Comparison of ENCODE assay signal across 8 cellular contexts in the genomic region with DNA sequence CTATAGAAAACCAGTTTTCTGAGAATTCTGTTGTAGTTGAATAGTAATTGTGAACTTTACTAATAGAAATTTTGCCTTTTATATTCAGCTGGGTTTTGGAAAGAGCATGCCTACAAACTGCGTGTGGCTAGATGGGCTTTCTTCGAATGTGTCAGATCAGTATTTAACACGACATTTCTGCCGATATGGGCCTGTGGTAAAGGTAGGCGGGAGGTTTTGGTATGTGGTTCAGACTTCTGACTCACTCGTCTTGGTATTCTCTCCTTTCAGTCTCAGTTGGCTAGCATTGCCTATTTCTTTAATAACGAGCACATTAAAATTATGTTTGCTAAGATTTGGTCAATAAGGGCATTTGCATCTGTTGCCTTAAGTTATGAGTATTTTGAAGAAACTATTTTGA. TPM values are rescaled to one million over a fixed set of nuclear protein-coding genes. Genes with fewer than 3 reads are reported as not detected.
DNase-seq lines count a peak whose midpoint lies in the region; ATAC-seq and TF ChIP-seq lines count a peak whose summit lies in the region.

No MANE protein-coding gene starts in this region.

- peaks cover 7 to 37% of the 10 kb centered on the region in 2 donors for H3K36me3 Mint-ChIP-seq in activated T-cell treated with anti-CD3 and anti-CD28 coated beads, Interleukin-2, amount 50 U/mL, for 72 hours (ENCODE audit: insufficient read depth in 2 of 2)
- H3K36me3 Mint-ChIP-seq in osteocyte (ENCODE audit: unreplicated experiment) = peaks cover 41% of the 10 kb centered on the region

- peak; percentile 79 to 82 for DNase-seq in activated T-cell treated with anti-CD3 and anti-CD28 coated beads, Interleukin-2, amount 50 U/mL, for 72 hours
- DNase-seq in osteocyte (ENCODE audit: extremely low spot score, unreplicated experiment) (no peak), hippocampal formation (lab: John Stamatoyannopoulos, UW) (no peak), Kasumi-1 (lab: John Stamatoyannopoulos, UW) (no peak), NCI-H69 (lab: John Stamatoyannopoulos, UW) (no peak)
- no peak for DNase-seq in effector CD8-positive, alpha-beta T cell (lab: John Stamatoyannopoulos, UW)

- H3K27ac Mint-ChIP-seq in activated T-cell treated with anti-CD3 and anti-CD28 coated beads, Interleukin-2, amount 50 U/mL, for 72 hours = peak overlapping the region; percentile 13
- peak overlapping the region; percentile 55 for H3K27ac Mint-ChIP-seq in osteocyte (ENCODE audit: unreplicated experiment)

- no peaks in the 10 kb centered on the region for H3K27me3 Mint-ChIP-seq in activated T-cell treated with anti-CD3 and anti-CD28 coated beads, Interleukin-2, amount 50 U/mL, for 72 hours (ENCODE audit: low read depth)
- no peaks in the 10 kb centered on the region for H3K27me3 Mint-ChIP-seq in osteocyte (ENCODE audit: unreplicated experiment)

- H3K4me1 Mint-ChIP-seq in activated T-cell treated with anti-CD3 and anti-CD28 coated beads, Interleukin-2, amount 50 U/mL, for 72 hours (ENCODE audit: low read depth) = peaks cover 48% of the 10 kb centered on the region
- peaks cover 38% of the 10 kb centered on the region for H3K4me1 Mint-ChIP-seq in osteocyte (ENCODE audit: unreplicated experiment)

- H3K4me3 Mint-ChIP-seq in activated T-cell treated with anti-CD3 and anti-CD28 coated beads, Interleukin-2, amount 50 U/mL, for 72 hours = peak overlapping the region; percentile 35 to 67
- H3K4me3 Mint-ChIP-seq in osteocyte (ENCODE audit: unreplicated experiment) = no peak overlapping the region

- TF ChIP-seq CTCF in osteocyte (IDR thresholded peaks at IDR 0.05) = no peak

- ATAC-seq in GM19035 (IDR thresholded peaks at IDR 0.05; ENCODE audit: unreplicated experiment) (peak; percentile 79), HG03442 (IDR thresholded peaks at IDR 0.05; ENCODE audit: unreplicated experiment) (peak; percentile 79)
- ATAC-seq in activated T-cell treated with anti-CD3 and anti-CD28 coated beads, Interleukin-2, amount 50 U/mL, for 72 hours (replicated peaks in 1 of 2) = peak; percentile 99 to 100

- no peaks in the 10 kb centered on the region for H3K9me3 Mint-ChIP-seq in activated T-cell treated with anti-CD3 and anti-CD28 coated beads, Interleukin-2, amount 50 U/mL, for 72 hours
- no peaks in the 10 kb centered on the region for H3K9me3 Mint-ChIP-seq in osteocyte (ENCODE audit: unreplicated experiment)

RNA-seq across cellular contexts. Expression of a gene that starts 56.6 kb away (rescaled TPM):
- 10 to 100 TPM; 76.0 to 84.1 TPM for total RNA-seq in activated T-cell treated with anti-CD3 and anti-CD28 coated beads, Interleukin-2, amount 50 U/mL, for 72 hours
- total RNA-seq in osteocyte = 34.7 and 37.2 TPM in 2 replicates

Comparison
In these comparisons a context has a peak if more than half of its experiments do, and no peak if none do; other contexts are left out.
1. DNase-seq: peak in activated T-cell treated with anti-CD3 and anti-CD28 coated beads, Interleukin-2, amount 50 U/mL, for 72 hours (2 of 2); none in osteocyte (single experiment), hippocampal formation (0 of 2), Kasumi-1 (0 of 2), NCI-H69 (single experiment) and effector CD8-positive, alpha-beta T cell (single experiment).
2. Peak in every context shown above with its lines, with median percentiles within 50 percentile points of each other: ATAC-seq.